In the genomic region with DNA sequence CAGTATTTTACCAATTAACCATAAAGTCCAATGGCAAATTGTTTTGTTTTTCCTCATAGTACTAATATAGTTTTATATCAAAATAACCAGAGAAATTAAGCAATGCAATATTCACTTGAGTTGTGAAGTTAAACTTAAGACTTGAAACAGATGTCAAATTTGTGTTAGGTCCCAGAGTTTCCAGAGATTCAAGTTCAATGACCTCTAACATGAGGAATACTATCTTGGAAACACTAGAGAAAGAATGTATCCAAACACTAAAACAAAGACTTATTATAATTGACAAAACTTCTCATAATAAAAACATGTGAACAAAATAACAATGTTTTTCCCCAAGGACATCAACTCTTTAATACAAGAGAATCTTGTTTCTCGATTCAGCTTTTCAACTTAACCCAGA, we compare ENCODE assay signal across 21 cellular contexts.
"Had no signal": no experiment of that assay in that cellular context is flagged by ENCODE, and none has a peak within 500 bp of the region (broad histone marks: within the 10 kb centered on the region; RNA-seq: fewer than 3 reads in every experiment).

No MANE protein-coding gene starts in this region.

- DNase-seq: cerebellar nuclear complex; effector memory CD8-positive, alpha-beta T cell; esophagus squamous epithelium; foreskin melanocyte; head of caudate nucleus; hippocampal formation; kidney glomerular epithelial cell; mesenchymal stem cell; midbrain; nephron progenitor cell; retina; small intestine; stimulated activated CD4-positive, alpha-beta T cell treated with anti-CD3 and anti-CD28 coated beads, Interleukin-12 subunit alpha, Interleukin-12 subunit beta, amount 100 ng/mL, for 4 hours; stimulated activated naive CD4-positive, alpha-beta T cell; thyroid gland; upper lobe of left lung; uterus had no signal

- H3K36me3 ChIP-seq: esophagus squamous epithelium, prostate gland, thyroid gland, uterus had no signal

- H3K27ac ChIP-seq: esophagus squamous epithelium, parathyroid adenoma, prostate gland, thyroid gland, upper lobe of left lung, uterus had no signal

- H3K4me3 ChIP-seq: esophagus squamous epithelium, lung, prostate gland, thyroid gland, upper lobe of left lung, uterus had no signal

- H3K4me1 ChIP-seq: esophagus squamous epithelium, parathyroid adenoma, prostate gland, thyroid gland, upper lobe of left lung, uterus had no signal

- ATAC-seq: effector memory CD8-positive, alpha-beta T cell; left lobe of liver had no signal

- H3K9me3 ChIP-seq: esophagus squamous epithelium, prostate gland, thyroid gland, upper lobe of left lung, uterus had no signal

- H3K27me3 ChIP-seq: esophagus squamous epithelium, thyroid gland, upper lobe of left lung, uterus had no signal
